Comparison of ENCODE assay signal across 32 cellular contexts in genomic region chr21:41821081-41821755, GRCh38. TPM values are rescaled to one million over a fixed set of nuclear protein-coding genes. Genes with fewer than 3 reads are reported as not detected.
"Had no signal": no experiment of that assay in that cellular context is flagged by ENCODE, and none has a peak within 500 bp of the region (broad histone marks: within the 10 kb centered on the region; RNA-seq: fewer than 3 reads in every experiment).

No MANE protein-coding gene starts in this region.

- H3K4me2 ChIP-seq: hepatocyte had no signal

- FAIRE-seq: keratinocyte had no signal

- H3K4me1 ChIP-seq: vagina had no signal

- H3K9me3 ChIP-seq: adrenal gland, ascending aorta, gastroesophageal sphincter, upper lobe of left lung, vagina had no signal

- H3K79me2 ChIP-seq: hepatocyte had no signal

- H3K4me3 ChIP-seq: adrenal gland, ascending aorta, gastroesophageal sphincter, hepatocyte, upper lobe of left lung, vagina had no signal

- ATAC-seq: activated CD4-positive, alpha-beta T cell treated with anti-CD3 and anti-CD28 coated beads for 36 hours; activated T-cell treated with anti-CD3 and anti-CD28 coated beads, Interleukin-2, amount 50 U/mL, for 72 hours; effector memory CD8-positive, alpha-beta T cell; gastroesophageal sphincter; left cardiac atrium; naive thymus-derived CD8-positive, alpha-beta T cell; stimulated activated memory B cell treated with anti-CD40 and anti-IgM and Interleukin-4, amounts not matched to agents 10 μg/mL and 1 μg/mL and 100 μg/mL, for 72 hours; stimulated activated naive CD8-positive, alpha-beta T cell treated with anti-CD3 and anti-CD28 coated beads, Interleukin-15, amount 100 ng/mL, for 72 hours; T-cell had no signal

- H3K27me3 ChIP-seq: adrenal gland, ascending aorta, brain microvascular endothelial cell, gastroesophageal sphincter, hepatocyte, upper lobe of left lung, vagina had no signal

- DNase-seq: activated CD4-positive, alpha-beta T cell treated with anti-CD3 and anti-CD28 coated beads for 36 hours; activated CD4-positive, CD25-positive, alpha-beta regulatory T cell; activated effector memory CD4-positive, alpha-beta T cell treated with Interleukin-2 at 50 U/mL for 16 hours; activated naive CD4-positive, alpha-beta T cell treated with Interleukin-2 at 50 U/mL for 16 hours; activated naive CD8-positive, alpha-beta T cell treated with anti-CD3 and anti-CD28 coated beads for 36 hours; activated T-cell treated with anti-CD3 and anti-CD28 coated beads for 4 hours; activated T-cell treated with anti-CD3 and anti-CD28 coated beads, Interleukin-2, amount 50 U/mL, for 72 hours; adrenal gland; brain microvascular endothelial cell; caudate nucleus; cortex of kidney; effector memory CD8-positive, alpha-beta T cell; erythroblast; left cardiac atrium; naive thymus-derived CD8-positive, alpha-beta T cell; occipital lobe; stimulated activated CD4-positive, alpha-beta T cell treated with anti-CD3 and anti-CD28 coated beads, Interleukin-12 subunit alpha, Interleukin-12 subunit beta, amount 100 ng/mL, for 4 hours; stimulated activated CD4-positive, alpha-beta T cell treated with anti-CD3 and anti-CD28 coated beads, Interleukin-4, amount 100 ng/mL, for 4 hours; stimulated activated CD8-positive, alpha-beta memory T cell treated with anti-CD3 and anti-CD28 coated beads, Interleukin-4, amount 100 ng/mL, for 48 hours; stimulated activated naive CD8-positive, alpha-beta T cell treated with anti-CD3 and anti-CD28 coated beads, Interleukin-15, amount 100 ng/mL, for 72 hours; substantia nigra; T-cell had no signal

- H3K27ac ChIP-seq: adrenal gland, ascending aorta, brain microvascular endothelial cell, gastroesophageal sphincter, hepatocyte, upper lobe of left lung, vagina had no signal

- H2AFZ ChIP-seq: hepatocyte had no signal

- H3K36me3 ChIP-seq: vagina had no signal

RNA-seq across cellular contexts. Expression of gene RIPK4, which starts 54.4 kb away (rescaled TPM):
- total RNA-seq: fibroblast of villous mesenchyme, neural crest cell had no signal
- polyA plus RNA-seq: fibroblast of lung had no signal
